In genomic region chr17:63133489-63133888, GRCh38 we compare ENCODE assay signal across 21 cellular contexts.
"Had no signal": no experiment of that assay in that cellular context is flagged by ENCODE, and none has a peak within 500 bp of the region (broad histone marks: within the 10 kb centered on the region; RNA-seq: fewer than 3 reads in every experiment).

No MANE protein-coding gene starts in this region.

- H3K36me3 ChIP-seq: SJSA1 had no signal

- DNase-seq: Kasumi-1, MM.1S, NCI-H1092 treated with DMSO at 0.1 percent for 48 hours, NCI-H1436, NCI-H187, NCI-H2029, NCI-H2081 treated with DMSO at 0.1 percent for 48 hours, NCI-H2171, NCI-H226, NCI-H446, NCI-H510A, NCI-H524 treated with DMSO at 0.1 percent for 48 hours, NCI-H69, NCI-H774, Right ventricle myocardium superior, RPMI8226, SIG-M5 had no signal

- H3K27ac ChIP-seq: KMS-11, SJSA1, SK-N-MC had no signal

- H3K27me3 ChIP-seq: SJSA1 had no signal

- H3K9me3 ChIP-seq: SJSA1 had no signal

- H3K4me1 ChIP-seq: SJSA1 had no signal

- H3K4me3 ChIP-seq: SJSA1, SK-N-MC had no signal

- FAIRE-seq: RCC 7860 had no signal

- H3K4me2 ChIP-seq: KMS-11 had no signal

- H3K9ac ChIP-seq: KMS-11 had no signal
